In genomic region chr1:235864965-235865525, GRCh38 we compare ENCODE assay signal across 9 cellular contexts. TPM values are rescaled to one million over a fixed set of nuclear protein-coding genes. Genes with fewer than 3 reads are reported as not detected.
A peak's percentile ranks its signal among the peaks of the same experiment; 100 is the strongest.
DNase-seq lines count a peak whose midpoint lies in the region; ATAC-seq and TF ChIP-seq lines count a peak whose summit lies in the region.
"Had no signal": no experiment of that assay in that cellular context is flagged by ENCODE, and none has a peak within 500 bp of the region (broad histone marks: within the 10 kb centered on the region; RNA-seq: fewer than 3 reads in every experiment).

No MANE protein-coding gene starts in this region.

- intact Hi-C loops in A673 (cut with micrococcal nuclease; ENCODE audit: unreplicated experiment): loop anchor here (10.0 kb wide), 1 partner anchor 110 kb away; no protein-coding TSS in a partner anchor

- H3K27ac ChIP-seq in foreskin keratinocyte (peak overlapping the region; percentile 87), A673 (ENCODE audit: low read depth, low read length, poor library complexity, severe bottlenecking) (no peak overlapping the region)

- no peak overlapping the region for H3K4me3 ChIP-seq in A673 (ENCODE audit: low read depth, low read length, poor library complexity, severe bottlenecking)

- peak overlapping the region; percentile 26 to 99 (median 63) for H3K4me3 Mint-ChIP-seq in T-cell
- peak overlapping the region; percentile 73 for H3K4me3 Mint-ChIP-seq in stimulated activated memory B cell treated with anti-CD40 and anti-IgM and Interleukin-4, amounts not matched to agents 10 μg/mL and 1 μg/mL and 100 μg/mL, for 72 hours

- H3K9me3 ChIP-seq in A673 (ENCODE audit: low read depth, low read length, poor library complexity, severe bottlenecking): no peaks in the 10 kb centered on the region

- H3K27me3 ChIP-seq in foreskin keratinocyte (no peaks in the 10 kb centered on the region), A673 (replicated peaks; ENCODE audit: insufficient read depth, low read depth, low read length, poor library complexity) (no peaks in the 10 kb centered on the region)

- no peaks in the 10 kb centered on the region for H3K36me3 ChIP-seq in A673 (ENCODE audit: insufficient read depth, low read length, poor library complexity, severe bottlenecking)

- ATAC-seq in T-cell (replicated peaks in 1 of 4) (no peak), foreskin keratinocyte (no peak)
- ATAC-seq in stimulated activated memory B cell treated with anti-CD40 and anti-IgM and Interleukin-4, amounts not matched to agents 10 μg/mL and 1 μg/mL and 100 μg/mL, for 72 hours: no peak

- DNase-seq in NCI-H146 (lab: John Stamatoyannopoulos, UW): peak; percentile 10
- DNase-seq in NCI-H146 treated with DMSO at 0.1 percent for 48 hours (lab: John Stamatoyannopoulos, UW; ENCODE audit: unreplicated experiment): no peak
- DNase-seq in T-cell: no peak
- no peak for DNase-seq in foreskin keratinocyte
- DNase-seq in A673 (ENCODE audit: low spot score): no peak
- DNase-seq in islet precursor cell: no peak
- no peak for DNase-seq in HCEC 1CT
- DNase-seq: NCI-H1930 had no signal

- H3K36me3 Mint-ChIP-seq in T-cell: peaks cover 2% of the 10 kb centered on the region
- peaks cover 15% of the 10 kb centered on the region for H3K36me3 Mint-ChIP-seq in stimulated activated memory B cell treated with anti-CD40 and anti-IgM and Interleukin-4, amounts not matched to agents 10 μg/mL and 1 μg/mL and 100 μg/mL, for 72 hours

- H3K27ac Mint-ChIP-seq in T-cell: peak overlapping the region; percentile 29 to 44
- peak overlapping the region; percentile 96 for H3K27ac Mint-ChIP-seq in stimulated activated memory B cell treated with anti-CD40 and anti-IgM and Interleukin-4, amounts not matched to agents 10 μg/mL and 1 μg/mL and 100 μg/mL, for 72 hours

- H3K4me1 ChIP-seq in foreskin keratinocyte: peaks cover 11% of the 10 kb centered on the region
- no peaks in the 10 kb centered on the region for H3K4me1 ChIP-seq in A673 (ENCODE audit: insufficient read depth, low read length, poor library complexity, severe bottlenecking)

- no peaks in the 10 kb centered on the region for H3K27me3 Mint-ChIP-seq in T-cell
- no peaks in the 10 kb centered on the region for H3K27me3 Mint-ChIP-seq in stimulated activated memory B cell treated with anti-CD40 and anti-IgM and Interleukin-4, amounts not matched to agents 10 μg/mL and 1 μg/mL and 100 μg/mL, for 72 hours

- CTCF ChIA-PET in T-cell (lab: Charles Lee): interaction anchor here (0.6 to 2.6 kb wide), 12 partner anchors 11 to 1150 kb away, joined by 3 to 44 read pairs (median 4); no protein-coding TSS in a partner anchor
- CTCF ChIA-PET in A673 (lab: Charles Lee): interaction anchor here (1.9 kb wide), 1 partner anchor 107 kb away, joined by 8 read pairs; no protein-coding TSS in a partner anchor

- peaks cover 51 to 61% (median 61%) of the 10 kb centered on the region in 3 donors for H3K4me1 Mint-ChIP-seq in T-cell
- H3K4me1 Mint-ChIP-seq in stimulated activated memory B cell treated with anti-CD40 and anti-IgM and Interleukin-4, amounts not matched to agents 10 μg/mL and 1 μg/mL and 100 μg/mL, for 72 hours: peaks cover 57% of the 10 kb centered on the region

- H3K9me3 Mint-ChIP-seq in T-cell: no peaks in the 10 kb centered on the region
- no peaks in the 10 kb centered on the region for H3K9me3 Mint-ChIP-seq in stimulated activated memory B cell treated with anti-CD40 and anti-IgM and Interleukin-4, amounts not matched to agents 10 μg/mL and 1 μg/mL and 100 μg/mL, for 72 hours

- no TSS peak for BruUV-seq in A673 (replicated peaks; lab: Mats Ljungman, UMichigan)

- POLR2A ChIA-PET in T-cell (lab: Charles Lee): interaction anchor here (0.5 to 2.2 kb wide), 10 partner anchors 10 to 140 kb away, joined by 3 to 13 read pairs (median 6); no protein-coding TSS in a partner anchor
- POLR2A ChIA-PET in A673 (lab: Charles Lee; ENCODE audit: low non-redundant PET): no interaction called here

- TF ChIP-seq CTCF in foreskin keratinocyte (conservative IDR thresholded peaks at IDR 0.05) (no peak), A673 (conservative IDR thresholded peaks at IDR 0.05; ENCODE audit: low read depth, low read length) (no peak)

RNA-seq across cellular contexts. Expression of gene LYST, which starts 1.7 kb away (rescaled TPM):
- 10 to 100 TPM; 19.7 to 37.9 (median 29.1) TPM for total RNA-seq in T-cell
- total RNA-seq in foreskin keratinocyte: 13.0 and 18.8 TPM in 2 replicates
- polyA plus RNA-seq in foreskin keratinocyte: 4.1 and 5.3 TPM in 2 replicates
- 1.7 and 1.9 TPM in 2 replicates for total RNA-seq in A673 (2021)
